Comparison of ENCODE assay signal across 1 cellular context in genomic region chr6:44077201-44077946, GRCh38.
TF ChIP-seq lines count a peak whose summit lies in the region.

No MANE protein-coding gene starts in this region.

TF ChIP-seq in HepG2, 621 proteins besides CTCF, POLR2A, EP300 and RAD21 (continues in another document):
- TF ChIP-seq ZNF775 (CRISPR knock-in tag; IDR thresholded peaks at IDR 0.05; ENCODE audit: borderline replicate concordance) (no peak), ZNF891 (CRISPR knock-in tag; IDR thresholded peaks at IDR 0.05) (no peak), LCORL (IDR thresholded peaks at IDR 0.05) (no peak), LCORL (CRISPR knock-in tag; IDR thresholded peaks at IDR 0.05) (no peak; the same call in 1 of the 2 replicates), E2F5 (CRISPR knock-in tag; conservative IDR thresholded peaks at IDR 0.05) (no peak), ATF7 (IDR thresholded peaks at IDR 0.05) (no peak), ATF7 (CRISPR knock-in tag; IDR thresholded peaks at IDR 0.05) (no peak), POLR2G (IDR thresholded peaks at IDR 0.05; ENCODE audit: low read depth, low read length) (0 out of 2 replicates have a peak, but pooled peaks have one; percentile 13), DNMT3B (CRISPR knock-in tag; conservative IDR thresholded peaks at IDR 0.05) (no peak), ZNF562 (CRISPR knock-in tag; IDR thresholded peaks at IDR 0.05; ENCODE audit: borderline replicate concordance) (no peak), ZMYM2 (CRISPR knock-in tag; IDR thresholded peaks at IDR 0.05) (no peak), SKIL (CRISPR knock-in tag; IDR thresholded peaks at IDR 0.05; ENCODE audit: borderline replicate concordance) (peak; percentile 35; the same call in 1 of the 2 replicates), NR3C1 (CRISPR knock-in tag; IDR thresholded peaks at IDR 0.05) (no peak), ZNF136 (CRISPR knock-in tag; IDR thresholded peaks at IDR 0.05; ENCODE audit: low read depth) (no peak), GABPB1 (CRISPR knock-in tag; IDR thresholded peaks at IDR 0.05) (no peak), HOXA9 (CRISPR knock-in tag; IDR thresholded peaks at IDR 0.05; ENCODE audit: borderline replicate concordance) (0 out of 2 replicates have a peak, but pooled peaks have one; percentile 23), NRL (CRISPR knock-in tag; IDR thresholded peaks at IDR 0.05; ENCODE audit: borderline replicate concordance) (no peak), ZSCAN25 (CRISPR knock-in tag; IDR thresholded peaks at IDR 0.05) (0 out of 2 replicates have a peak, but pooled peaks have one; percentile 12), TP53 (CRISPR knock-in tag; conservative IDR thresholded peaks at IDR 0.05) (no peak), PHF21A (CRISPR knock-in tag; IDR thresholded peaks at IDR 0.05) (no peak), NFYC (CRISPR knock-in tag; IDR thresholded peaks at IDR 0.05) (no peak), ZNF432 (CRISPR knock-in tag; IDR thresholded peaks at IDR 0.05; ENCODE audit: borderline replicate concordance) (no peak), ZNF766 (CRISPR knock-in tag; IDR thresholded peaks at IDR 0.05; ENCODE audit: borderline replicate concordance) (no peak), SMAD9 (CRISPR knock-in tag; IDR thresholded peaks at IDR 0.05) (no peak), ZKSCAN5 (CRISPR knock-in tag; IDR thresholded peaks at IDR 0.05) (0 out of 2 replicates have a peak, but pooled peaks have one; percentile 48), CSRNP1 (CRISPR knock-in tag; IDR thresholded peaks at IDR 0.05) (0 out of 2 replicates have a peak, but pooled peaks have one; percentile 48), SMYD3 (CRISPR knock-in tag; IDR thresholded peaks at IDR 0.05) (0 out of 2 replicates have a peak, but pooled peaks have one; percentile 29), ZNF230 (CRISPR knock-in tag; IDR thresholded peaks at IDR 0.05) (0 out of 2 replicates have a peak, but pooled peaks have one; percentile 6), SALL1 (CRISPR knock-in tag; IDR thresholded peaks at IDR 0.05) (0 out of 2 replicates have a peak, but pooled peaks have one; percentile 14), ZNF264 (CRISPR knock-in tag; IDR thresholded peaks at IDR 0.05) (no peak), ATF1 (CRISPR knock-in tag; IDR thresholded peaks at IDR 0.05) (no peak), ZNF747 (CRISPR knock-in tag; IDR thresholded peaks at IDR 0.05; ENCODE audit: borderline replicate concordance) (no peak), ZNF776 (CRISPR knock-in tag; IDR thresholded peaks at IDR 0.05) (no peak), KLF11 (CRISPR knock-in tag; IDR thresholded peaks at IDR 0.05) (no peak), ETV5 (CRISPR knock-in tag; IDR thresholded peaks at IDR 0.05; ENCODE audit: borderline replicate concordance) (no peak; the same call in 1 of the 2 replicates), PBX3 (CRISPR knock-in tag; IDR thresholded peaks at IDR 0.05; ENCODE audit: borderline replicate concordance) (no peak), ZNF605 (CRISPR knock-in tag; IDR thresholded peaks at IDR 0.05) (0 out of 2 replicates have a peak, but pooled peaks have one; percentile 34), ERF (CRISPR knock-in tag; IDR thresholded peaks at IDR 0.05) (0 out of 2 replicates have a peak, but pooled peaks have one; percentile 12), ZNF703 (CRISPR knock-in tag; IDR thresholded peaks at IDR 0.05; ENCODE audit: borderline replicate concordance) (no peak), KDM4B (CRISPR knock-in tag; IDR thresholded peaks at IDR 0.05) (no peak), ZNF672 (CRISPR knock-in tag; IDR thresholded peaks at IDR 0.05) (no peak), CREB3 (CRISPR knock-in tag; IDR thresholded peaks at IDR 0.05) (no peak), ZNF280B (CRISPR knock-in tag; IDR thresholded peaks at IDR 0.05; ENCODE audit: borderline replicate concordance) (no peak), HOXA5 (CRISPR knock-in tag; IDR thresholded peaks at IDR 0.05) (no peak), GLI4 (CRISPR knock-in tag; IDR thresholded peaks at IDR 0.05; ENCODE audit: borderline replicate concordance) (0 out of 2 replicates have a peak, but pooled peaks have one; percentile 45), TRIM24 (CRISPR knock-in tag; IDR thresholded peaks at IDR 0.05) (no peak), TAF15 (IDR thresholded peaks at IDR 0.05; ENCODE audit: low read depth, low read length, poor library complexity, severe bottlenecking) (no peak), FOXA3 (CRISPR knock-in tag; IDR thresholded peaks at IDR 0.05) (peak; percentile 50; the same call in 1 of the 2 replicates), ZNF430 (CRISPR knock-in tag; IDR thresholded peaks at IDR 0.05) (no peak), NONO (IDR thresholded peaks at IDR 0.05) (no peak), NONO (CRISPR knock-in tag; conservative IDR thresholded peaks at IDR 0.05) (0 out of 2 replicates have a peak, but pooled peaks have one; percentile 30), ZNF552 (CRISPR knock-in tag; IDR thresholded peaks at IDR 0.05; ENCODE audit: borderline replicate concordance) (no peak), THYN1 (CRISPR knock-in tag; IDR thresholded peaks at IDR 0.05; ENCODE audit: borderline replicate concordance, low read depth) (no peak), ASH2L (IDR thresholded peaks at IDR 0.05; ENCODE audit: insufficient read length, low read depth, low read length) (no peak), AGO1 (IDR thresholded peaks at IDR 0.05; ENCODE audit: low read depth, low read length, poor library complexity, severe bottlenecking) (no peak), ZBTB2 (CRISPR knock-in tag; IDR thresholded peaks at IDR 0.05; ENCODE audit: low read depth) (0 out of 2 replicates have a peak, but pooled peaks have one; percentile 19), SMARCE1 (IDR thresholded peaks at IDR 0.05; ENCODE audit: borderline replicate concordance) (no peak), ZNF788 (CRISPR knock-in tag; IDR thresholded peaks at IDR 0.05; ENCODE audit: borderline replicate concordance) (no peak), ZBTB7A (CRISPR knock-in tag; IDR thresholded peaks at IDR 0.05) (no peak), MIER2 (CRISPR knock-in tag; IDR thresholded peaks at IDR 0.05) (no peak), KLF6 (CRISPR knock-in tag; IDR thresholded peaks at IDR 0.05) (no peak), U2AF2 (IDR thresholded peaks at IDR 0.05; ENCODE audit: low read depth, low read length) (no peak), ZNF263 (CRISPR knock-in tag; IDR thresholded peaks at IDR 0.05) (peak; percentile 92), ZNF790 (CRISPR knock-in tag; IDR thresholded peaks at IDR 0.05; ENCODE audit: borderline replicate concordance) (no peak), SIX4 (CRISPR knock-in tag; IDR thresholded peaks at IDR 0.05) (no peak), ZBTB37 (CRISPR knock-in tag; IDR thresholded peaks at IDR 0.05) (no peak), ZBTB20 (CRISPR knock-in tag; IDR thresholded peaks at IDR 0.05; ENCODE audit: borderline replicate concordance, low read depth) (peak; percentile 55; the same call in 1 of the 2 replicates), AKAP8 (CRISPR knock-in tag; IDR thresholded peaks at IDR 0.05) (no peak), ZNF768 (CRISPR knock-in tag; IDR thresholded peaks at IDR 0.05) (no peak), ZNF792 (CRISPR knock-in tag; IDR thresholded peaks at IDR 0.05) (0 out of 2 replicates have a peak, but pooled peaks have one; percentile 23), SRSF4 (IDR thresholded peaks at IDR 0.05; ENCODE audit: low read depth, low read length, poor library complexity, severe bottlenecking) (no peak), POLR2AphosphoS5 (IDR thresholded peaks at IDR 0.05; ENCODE audit: low read depth, low read length) (no peak; the same call in 1 of the 2 replicates), ZNF260 (CRISPR knock-in tag; IDR thresholded peaks at IDR 0.05; ENCODE audit: borderline replicate concordance, low read depth) (no peak)
